Comparison of ENCODE assay signal across 26 cellular contexts in genomic region chr12:67562513-67563287, GRCh38.
A peak's percentile ranks its signal among the peaks of the same experiment; 100 is the strongest.
DNase-seq lines count a peak whose midpoint lies in the region; ATAC-seq, FAIRE-seq and TF ChIP-seq lines count a peak whose summit lies in the region.
"Had no signal": no experiment of that assay in that cellular context is flagged by ENCODE, and none has a peak within 500 bp of the region (broad histone marks: within the 10 kb centered on the region; RNA-seq: fewer than 3 reads in every experiment).

No MANE protein-coding gene starts in this region.

- peak; percentile 87 to 94 (median 90) for ATAC-seq in pancreas
- ATAC-seq in HepG2: no peak
- ATAC-seq in HG02885 (IDR thresholded peaks at IDR 0.05; ENCODE audit: poor library complexity, unreplicated experiment): no peak

- 21 to 30% methylated on average over 3 of the region's 3 CpGs for WGBS in pancreas, 2 donors
- under 1% methylated on average over 3 of the region's 3 CpGs for WGBS in HepG2 (ENCODE audit: low lambda C conversion rate)

- no peaks in the 10 kb centered on the region for H3K27me3 ChIP-seq in pancreas
- no peaks in the 10 kb centered on the region for H3K27me3 ChIP-seq in HepG2 (ENCODE audit: control insufficient read depth in 1 of 2, insufficient read depth in 2 of 2, low read length in 2 of 2)
- H3K27me3 ChIP-seq in SJCRH30: no peaks in the 10 kb centered on the region
- H3K27me3 ChIP-seq: BLaER1, MG63 had no signal

- H2AFZ ChIP-seq in HepG2 (ENCODE audit: low read length): no peak overlapping the region

- POLR2A ChIA-PET in HepG2 (lab: Yijun Ruan, JAX): no interaction called here

- H3K27ac ChIP-seq in pancreas (peak overlapping the region in 2 of 4 donors; percentile 57 to 63), HepG2 (ENCODE audit: extremely low read length, insufficient read depth, low read length) (no peak overlapping the region), SJCRH30 (no peak overlapping the region)
- H3K27ac ChIP-seq: BLaER1 had no signal

- H3K9me3 ChIP-seq in pancreas (no peaks in the 10 kb centered on the region), HepG2 (ENCODE audit: low read length) (peaks cover 22% of the 10 kb centered on the region), SJCRH30 (replicated peaks) (0 out of 2 replicates have a peak, but pooled peaks cover 3% of the 10 kb centered on the region)

- H3K4me1 ChIP-seq in pancreas: no peaks in the 10 kb centered on the region
- H3K4me1 ChIP-seq in HepG2 (ENCODE audit: insufficient read depth, low read length): no peaks in the 10 kb centered on the region
- H3K4me1 ChIP-seq in SJCRH30: no peaks in the 10 kb centered on the region
- H3K4me1 ChIP-seq: BLaER1 had no signal

- DNase-seq in LoVo (ENCODE audit: low spot score) (peak; percentile 19), NOMO-1 treated with DMSO at 0.1 percent for 48 hours (lab: John Stamatoyannopoulos, UW; ENCODE audit: unreplicated experiment) (peak; percentile 80), choroid plexus epithelial cell (ENCODE audit: low read depth) (peak; percentile 12), pancreas (peak in 2 of 6 donors; percentile 13 to 16), HepG2 (ENCODE audit: low spot score) (no peak), NCI-H2029 treated with DMSO at 0.1 percent for 48 hours (lab: John Stamatoyannopoulos, UW) (no peak), SJCRH30 (no peak)
- DNase-seq: CD4-positive, CD25-positive, alpha-beta regulatory T cell; DMS153; DND-41; KBM-7; MG63; NCI-H1105 treated with DMSO at 0.1 percent for 48 hours; NCI-H146; NCI-H2029; NCI-H2171 treated with DMSO at 0.1 percent for 48 hours; NCI-H446; NCI-H524 treated with DMSO at 0.1 percent for 48 hours; NCI-H774; Right ventricle myocardium superior; RPMI8226 had no signal

- H3K36me3 ChIP-seq in pancreas (no peaks in the 10 kb centered on the region), HepG2 (replicated peaks in 1 of 2; ENCODE audit: control insufficient read depth in 1 of 2, insufficient read depth in 2 of 2, low read length in 2 of 2) (no peaks in the 10 kb centered on the region), SJCRH30 (no peaks in the 10 kb centered on the region)
- H3K36me3 ChIP-seq: BLaER1, MG63 had no signal

- TF ChIP-seq RAD21 in HepG2 (CRISPR knock-in tag; IDR thresholded peaks at IDR 0.05): no peak

- H3K4me2 ChIP-seq in HepG2 (ENCODE audit: low read depth, low read length): no peak overlapping the region
- H3K4me2 ChIP-seq: BLaER1 had no signal

- H3K4me3 ChIP-seq in choroid plexus epithelial cell (ENCODE audit: low read depth, low read length): no peak overlapping the region
- H3K4me3 ChIP-seq in pancreas: no peak overlapping the region
- H3K4me3 ChIP-seq in HepG2 (replicated peaks in 1 of 3; ENCODE audit: insufficient read depth in 1 of 3, low read depth in 2 of 3, low read length in 3 of 3): no peak overlapping the region
- no peak overlapping the region for H3K4me3 ChIP-seq in SJCRH30
- H3K4me3 ChIP-seq: BLaER1, MG63 had no signal

- CTCF ChIA-PET in HepG2 (lab: Yijun Ruan, JAX; ENCODE audit: low intra/inter-chr PET ratio, low total read pairs): no interaction called here

- TF ChIP-seq EP300 in HepG2 (IDR thresholded peaks at IDR 0.05; ENCODE audit: low read depth in 2 of 2, low read length in 2 of 2) (no peak), HepG2 (CRISPR knock-in tag; IDR thresholded peaks at IDR 0.05; ENCODE audit: borderline replicate concordance) (no peak)

- intact Hi-C loops in pancreas (cut with DNase I) (no loop called here), HepG2 (cut with micrococcal nuclease; ENCODE audit: unreplicated experiment) (no loop called here)

- TF ChIP-seq POLR2A in HepG2 (IDR thresholded peaks at IDR 0.05; ENCODE audit: insufficient read depth in 1 of 2, low read depth in 2 of 2, low read length in 2 of 2): no peak

- no TSS peak for BruUV-seq in HepG2 (replicated peaks; lab: Mats Ljungman, UMichigan)

- in situ Hi-C loops in HepG2 (cut with HindIII; ENCODE audit: extremely low pct_ligation_motif_present, low pct_unique_long_range_greater_than_20kb): no loop called here

- H3K9ac ChIP-seq in HepG2 (ENCODE audit: insufficient read depth, low read depth, low read length): no peak overlapping the region
- H3K9ac ChIP-seq: BLaER1 had no signal

- TF ChIP-seq CTCF in choroid plexus epithelial cell (conservative IDR thresholded peaks at IDR 0.05; ENCODE audit: low read depth, low read length) (no peak), pancreas (IDR thresholded peaks at IDR 0.05) (no peak), HepG2 (CRISPR knock-in tag; IDR thresholded peaks at IDR 0.05) (no peak)

- H4K20me1 ChIP-seq in HepG2 (ENCODE audit: insufficient read depth, low read length): no peaks in the 10 kb centered on the region
- H4K20me1 ChIP-seq: BLaER1 had no signal

- no peaks in the 10 kb centered on the region for H3K79me2 ChIP-seq in HepG2 (ENCODE audit: insufficient read depth, low read length)

- FAIRE-seq in pancreas (lab: Jason Lieb, UNC): no peak
- FAIRE-seq in HepG2 (lab: Jason Lieb, UNC): no peak
- FAIRE-seq: GM12892, H54, HTR-8/SVneo had no signal

TF ChIP-seq in HepG2, 621 proteins besides CTCF, POLR2A, EP300 and RAD21:
- no peak for TF ChIP-seq ZNF83 (CRISPR knock-in tag; IDR thresholded peaks at IDR 0.05; ENCODE audit: borderline replicate concordance)
- TF ChIP-seq POGK (CRISPR knock-in tag; conservative IDR thresholded peaks at IDR 0.05): no peak
- no peak for TF ChIP-seq EHMT2 (IDR thresholded peaks at IDR 0.05; ENCODE audit: borderline replicate concordance, low read depth, low read length)
- TF ChIP-seq MXI1 (IDR thresholded peaks at IDR 0.05; ENCODE audit: borderline replicate concordance, low read depth, low read length): no peak
- no peak for TF ChIP-seq ZSCAN22 (CRISPR knock-in tag; IDR thresholded peaks at IDR 0.05)
- TF ChIP-seq ZMYM2 (CRISPR knock-in tag; IDR thresholded peaks at IDR 0.05): no peak
- no peak for TF ChIP-seq HOXA3 (CRISPR knock-in tag; IDR thresholded peaks at IDR 0.05)
- TF ChIP-seq ZNF251 (CRISPR knock-in tag; IDR thresholded peaks at IDR 0.05): no peak
TF ChIP-seq in HepG2: peak in this region for 0.

Comparison
In these comparisons a context has a peak if more than half of its experiments do, and no peak if none do; other contexts are left out.
1. DNase-seq: peak in LoVo (single experiment), NOMO-1 treated with DMSO at 0.1 percent for 48 hours (single experiment) and choroid plexus epithelial cell (single experiment); none in HepG2 (single experiment), NCI-H2029 treated with DMSO at 0.1 percent for 48 hours (single experiment) and SJCRH30 (0 of 2).
2. ATAC-seq: peak in pancreas (4 of 4); none in HepG2 (single experiment) and HG02885 (single experiment).